ENCODE assay signal across 20 cellular contexts in genomic region chr19:55262359-55262758, GRCh38. TPM values are rescaled to one million over a fixed set of nuclear protein-coding genes. Genes with fewer than 3 reads are reported as not detected.
DNase-seq lines count a peak whose midpoint lies in the region; ATAC-seq, FAIRE-seq and TF ChIP-seq lines count a peak whose summit lies in the region.
"Had no signal": no experiment of that assay in that cellular context is flagged by ENCODE, and none has a peak within 500 bp of the region (broad histone marks: within the 10 kb centered on the region; RNA-seq: fewer than 3 reads in every experiment).

No MANE protein-coding gene starts in this region.

- TF ChIP-seq RAD21 in HepG2 (CRISPR knock-in tag; IDR thresholded peaks at IDR 0.05) = no peak

- no peak overlapping the region for H3K9ac ChIP-seq in HepG2 (ENCODE audit: insufficient read depth, low read depth, low read length)
- H3K9ac ChIP-seq: GM23248 had no signal

- POLR2A ChIA-PET in activated CD4-positive, alpha-beta memory T cell treated with anti-CD3 and anti-CD28 coated beads for 36 hours (lab: Charles Lee) = interaction anchor here (1.1 kb wide), 1 partner anchor 77 kb away, joined by 4 read pairs; the partner anchor contains the start of gene KMT5C
- POLR2A ChIA-PET in activated CD4-positive, alpha-beta memory T cell treated with anti-CD3 and anti-CD28 coated beads, Interleukin-2, amount 10 ng/mL, durations not matched to agents 7 days and 5 days (lab: Charles Lee) = interaction anchor here (1.0 kb wide), 1 partner anchor 21 kb away, joined by 4 read pairs; no protein-coding TSS in a partner anchor
- POLR2A ChIA-PET in HepG2 (lab: Yijun Ruan, JAX) = interaction anchor here (1.3 to 3.7 kb wide), 2 partner anchors 18 kb away, joined by 5 to 58 read pairs; partner anchors contain the start of gene HSPBP1

- H3K27me3 Mint-ChIP-seq in activated CD4-positive, alpha-beta memory T cell treated with anti-CD3 and anti-CD28 coated beads for 36 hours = no peaks in the 10 kb centered on the region
- no peaks in the 10 kb centered on the region for H3K27me3 Mint-ChIP-seq in activated CD4-positive, alpha-beta memory T cell treated with anti-CD3 and anti-CD28 coated beads, Interleukin-2, amount 10 ng/mL, durations not matched to agents 7 days and 5 days
- H3K27me3 Mint-ChIP-seq in nephron progenitor cell (ENCODE audit: low read depth, poor library complexity) = peaks cover 4% of the 10 kb centered on the region

- intact Hi-C loops in activated CD4-positive, alpha-beta memory T cell treated with anti-CD3 and anti-CD28 coated beads for 36 hours (cut with micrococcal nuclease) = no loop called here
- intact Hi-C loops in HepG2 (cut with micrococcal nuclease; ENCODE audit: unreplicated experiment) = no loop called here
- intact Hi-C loops in right lobe of liver (cut with DNase I) = no loop called here

- H3K4me3 ChIP-seq in HepG2 (replicated peaks in 1 of 3; ENCODE audit: insufficient read depth in 1 of 3, low read depth in 2 of 3, low read length in 3 of 3) (no peak overlapping the region), right lobe of liver (no peak overlapping the region)
- H3K4me3 ChIP-seq: GM23248 had no signal

- no peak for FAIRE-seq in HepG2 (lab: Jason Lieb, UNC)
- FAIRE-seq: D721Med, GM12892, H54, HTR-8/SVneo had no signal

- TF ChIP-seq EP300 in HepG2 (IDR thresholded peaks at IDR 0.05; ENCODE audit: low read depth in 2 of 2, low read length in 2 of 2) = no peak
- no peak for TF ChIP-seq EP300 in HepG2 (CRISPR knock-in tag; IDR thresholded peaks at IDR 0.05; ENCODE audit: borderline replicate concordance)

- H3K9me3 Mint-ChIP-seq in activated CD4-positive, alpha-beta memory T cell treated with anti-CD3 and anti-CD28 coated beads for 36 hours = peaks cover 7% of the 10 kb centered on the region
- H3K9me3 Mint-ChIP-seq in activated CD4-positive, alpha-beta memory T cell treated with anti-CD3 and anti-CD28 coated beads, Interleukin-2, amount 10 ng/mL, durations not matched to agents 7 days and 5 days = peaks cover 7% of the 10 kb centered on the region
- peaks cover 13% of the 10 kb centered on the region for H3K9me3 Mint-ChIP-seq in nephron progenitor cell

- H3K27ac ChIP-seq in HepG2 (ENCODE audit: extremely low read length, insufficient read depth, low read length) = no peak overlapping the region
- no peak overlapping the region for H3K27ac ChIP-seq in right lobe of liver
- H3K27ac ChIP-seq: 22Rv1, GM23248 had no signal

- no peak overlapping the region for H3K4me3 Mint-ChIP-seq in activated CD4-positive, alpha-beta memory T cell treated with anti-CD3 and anti-CD28 coated beads for 36 hours
- no peak overlapping the region for H3K4me3 Mint-ChIP-seq in activated CD4-positive, alpha-beta memory T cell treated with anti-CD3 and anti-CD28 coated beads, Interleukin-2, amount 10 ng/mL, durations not matched to agents 7 days and 5 days
- no peak overlapping the region for H3K4me3 Mint-ChIP-seq in nephron progenitor cell
- H3K4me3 Mint-ChIP-seq: CD14-positive monocyte; CD8-positive, alpha-beta T cell had no signal

- H4K20me1 ChIP-seq in HepG2 (ENCODE audit: insufficient read depth, low read length) = peaks cover 6% of the 10 kb centered on the region; the same call in 1 of the 2 replicates

- H3K4me2 ChIP-seq in HepG2 (ENCODE audit: low read depth, low read length) = no peak overlapping the region

- H2AFZ ChIP-seq in HepG2 (ENCODE audit: low read length) = no peak overlapping the region
- H2AFZ ChIP-seq: GM23248 had no signal

- TF ChIP-seq POLR2A in HepG2 (IDR thresholded peaks at IDR 0.05; ENCODE audit: insufficient read depth in 1 of 2, low read depth in 2 of 2, low read length in 2 of 2) (no peak), right lobe of liver (IDR thresholded peaks at IDR 0.05) (no peak)

- peaks cover 13% of the 10 kb centered on the region for H3K4me1 Mint-ChIP-seq in activated CD4-positive, alpha-beta memory T cell treated with anti-CD3 and anti-CD28 coated beads for 36 hours (ENCODE audit: low read depth)
- H3K4me1 Mint-ChIP-seq in activated CD4-positive, alpha-beta memory T cell treated with anti-CD3 and anti-CD28 coated beads, Interleukin-2, amount 10 ng/mL, durations not matched to agents 7 days and 5 days = peaks cover 15% of the 10 kb centered on the region
- peaks cover 16% of the 10 kb centered on the region for H3K4me1 Mint-ChIP-seq in nephron progenitor cell

- CTCF ChIA-PET in activated CD4-positive, alpha-beta memory T cell treated with anti-CD3 and anti-CD28 coated beads for 36 hours (lab: Charles Lee) = interaction anchor here (1.8 to 1.9 kb wide), 2 partner anchors 40 to 242 kb away, joined by 5 read pairs; no protein-coding TSS in a partner anchor
- CTCF ChIA-PET in activated CD4-positive, alpha-beta memory T cell treated with anti-CD3 and anti-CD28 coated beads, Interleukin-2, amount 10 ng/mL, durations not matched to agents 7 days and 5 days (lab: Charles Lee) = no interaction called here
- CTCF ChIA-PET in HepG2 (lab: Yijun Ruan, JAX; ENCODE audit: low intra/inter-chr PET ratio, low total read pairs) = no interaction called here

- H3K27me3 ChIP-seq in HepG2 (ENCODE audit: control insufficient read depth in 1 of 2, insufficient read depth in 2 of 2, low read length in 2 of 2) (no peaks in the 10 kb centered on the region; a peak in 2 of 5 replicates), right lobe of liver (no peaks in the 10 kb centered on the region)

- H3K36me3 Mint-ChIP-seq in activated CD4-positive, alpha-beta memory T cell treated with anti-CD3 and anti-CD28 coated beads for 36 hours = peaks cover 13% of the 10 kb centered on the region
- H3K36me3 Mint-ChIP-seq in activated CD4-positive, alpha-beta memory T cell treated with anti-CD3 and anti-CD28 coated beads, Interleukin-2, amount 10 ng/mL, durations not matched to agents 7 days and 5 days (ENCODE audit: low read depth) = peaks cover 24% of the 10 kb centered on the region
- H3K36me3 Mint-ChIP-seq in nephron progenitor cell (ENCODE audit: low read depth) = peaks cover 26% of the 10 kb centered on the region

- DNase-seq in activated CD4-positive, alpha-beta memory T cell treated with anti-CD3 and anti-CD28 coated beads for 36 hours = no peak
- no peak for DNase-seq in activated CD4-positive, alpha-beta memory T cell treated with anti-CD3 and anti-CD28 coated beads, Interleukin-2, amount 10 ng/mL, durations not matched to agents 7 days and 5 days
- DNase-seq in HepG2 (ENCODE audit: low spot score) (no peak), right lobe of liver (no peak), nephron progenitor cell (no peak), occipital lobe (lab: John Stamatoyannopoulos, UW) (no peak), NCI-H774 (lab: John Stamatoyannopoulos, UW) (no peak)
- DNase-seq: CD8-positive, alpha-beta T cell; COR-L47; DND-41; GDM1; GM23248 had no signal

- in situ Hi-C loops in HepG2 (cut with HindIII; ENCODE audit: extremely low pct_ligation_motif_present, low pct_unique_long_range_greater_than_20kb) = no loop called here

- no peaks in the 10 kb centered on the region for H3K9me3 ChIP-seq in HepG2 (ENCODE audit: low read length)
- peaks cover 0 to 2% (median 0%) of the 10 kb centered on the region in 4 donors for H3K9me3 ChIP-seq in right lobe of liver

- 98% methylated on average over 9 of the region's 9 CpGs for WGBS in HepG2 (ENCODE audit: low lambda C conversion rate)
- WGBS in right lobe of liver (ENCODE audit: insufficient coverage, low coverage, low lambda C conversion rate, missing lambda C conversion rate) = 86% methylated on average over 1 of the region's 9 CpGs

- ATAC-seq in HepG2 (no peak), right lobe of liver (no peak), GM21619 (IDR thresholded peaks at IDR 0.05; ENCODE audit: unreplicated experiment) (no peak)
- ATAC-seq: CD8-positive, alpha-beta T cell; HCT116 had no signal

- H3K27ac Mint-ChIP-seq in activated CD4-positive, alpha-beta memory T cell treated with anti-CD3 and anti-CD28 coated beads for 36 hours = peak overlapping the region; percentile 1
- no peak overlapping the region for H3K27ac Mint-ChIP-seq in activated CD4-positive, alpha-beta memory T cell treated with anti-CD3 and anti-CD28 coated beads, Interleukin-2, amount 10 ng/mL, durations not matched to agents 7 days and 5 days
- peak overlapping the region; percentile 95 for H3K27ac Mint-ChIP-seq in nephron progenitor cell
- H3K27ac Mint-ChIP-seq: CD14-positive monocyte; CD8-positive, alpha-beta T cell had no signal

- H3K36me3 ChIP-seq in HepG2 (replicated peaks in 1 of 2; ENCODE audit: control insufficient read depth in 1 of 2, insufficient read depth in 2 of 2, low read length in 2 of 2) (no peaks in the 10 kb centered on the region), right lobe of liver (no peaks in the 10 kb centered on the region)

- TF ChIP-seq CTCF in HepG2 (CRISPR knock-in tag; IDR thresholded peaks at IDR 0.05) (no peak), right lobe of liver (IDR thresholded peaks at IDR 0.05) (no peak), nephron progenitor cell (IDR thresholded peaks at IDR 0.05) (no peak)

- H3K4me1 ChIP-seq in HepG2 (ENCODE audit: insufficient read depth, low read length) = peaks cover 15% of the 10 kb centered on the region
- peaks cover 0 to 9% (median 4%) of the 10 kb centered on the region in 4 donors for H3K4me1 ChIP-seq in right lobe of liver

- BruUV-seq in HepG2 (replicated peaks; lab: Mats Ljungman, UMichigan) = no TSS peak

- peaks cover 9% of the 10 kb centered on the region for H3K79me2 ChIP-seq in HepG2 (ENCODE audit: insufficient read depth, low read length)

RNA-seq across cellular contexts. Expression of gene PPP6R1, which starts 3.5 kb away (rescaled TPM):
- total RNA-seq in activated CD4-positive, alpha-beta memory T cell treated with anti-CD3 and anti-CD28 coated beads for 36 hours = 100 to 1,000 TPM; 180 to 200 TPM
- total RNA-seq in activated CD4-positive, alpha-beta memory T cell treated with anti-CD3 and anti-CD28 coated beads, Interleukin-2, amount 10 ng/mL, durations not matched to agents 7 days and 5 days = 100 to 1,000 TPM; 213 to 229 TPM
- total RNA-seq in HepG2 (2016; rRNA removed; fragmentation: Illumina TruSeq; extraction: Trizol) (23.0 and 25.8 TPM in 2 replicates), right lobe of liver (10 to 100 TPM; 26.4 to 39.6 (median 30.2) TPM), occipital lobe (11.4 TPM)
- 6.5 and 7.1 TPM in 2 replicates for total RNA-seq in HepG2 (2016; cell fraction: cytosol; rRNA removed; fragmentation: Illumina TruSeq; extraction: Trizol; ENCODE audit: low read depth)
- 18.2 and 27.7 TPM in 2 replicates for total RNA-seq in HepG2 (2016; cell fraction: insoluble cytoplasmic fraction; rRNA removed; fragmentation: Illumina TruSeq; extraction: Trizol)
- 22.9 and 23.1 TPM in 2 replicates for total RNA-seq in HepG2 (2016; cell fraction: membrane; rRNA removed; fragmentation: Illumina TruSeq; extraction: Trizol)
- 20.2 and 25.1 TPM in 2 replicates for total RNA-seq in HepG2 (2016; cell fraction: nucleus; rRNA removed; fragmentation: Illumina TruSeq; extraction: Trizol)
- polyA plus RNA-seq in HepG2 (2011; rRNA removed) = 54.0 and 75.7 TPM in 2 replicates
- polyA plus RNA-seq in HepG2 (2011; cell fraction: cytosol; rRNA removed) = 44.7 and 48.8 TPM in 2 replicates
- polyA plus RNA-seq in HepG2 (2011; cell fraction: nucleus; rRNA removed) = 190 and 211 TPM in 2 replicates
- polyA plus RNA-seq in HepG2 (2012) = 51.7 and 56.8 TPM in 2 replicates
- polyA plus RNA-seq in HepG2 (2016; cell fraction: cytosol; fragmentation: Illumina TruSeq; extraction: Trizol; ENCODE audit: low read depth) = 8.4 and 9.7 TPM in 2 replicates
- polyA plus RNA-seq in HepG2 (2016; cell fraction: insoluble cytoplasmic fraction; fragmentation: Illumina TruSeq; extraction: Trizol; ENCODE audit: low read depth) = 27.5 and 36.1 TPM in 2 replicates
- 20.6 and 23.5 TPM in 2 replicates for polyA plus RNA-seq in HepG2 (2016; cell fraction: membrane; fragmentation: Illumina TruSeq; extraction: Trizol; ENCODE audit: low read depth)
- polyA plus RNA-seq in HepG2 (2016; cell fraction: nucleus; fragmentation: Illumina TruSeq; extraction: Trizol; ENCODE audit: insufficient read depth, low read depth) = 73.4 and 77.9 TPM in 2 replicates
- 112 and 140 TPM in 2 replicates for polyA minus RNA-seq in HepG2 (2011; rRNA and poly(A)+ RNA removed; ENCODE audit: low replicate concordance)
- polyA minus RNA-seq in HepG2 (2011; cell fraction: cytosol; rRNA and poly(A)+ RNA removed) = 48.9 and 57.3 TPM in 2 replicates
- 48.9 and 67.0 TPM in 2 replicates for polyA minus RNA-seq in HepG2 (2011; cell fraction: nucleus; rRNA and poly(A)+ RNA removed)

RNA-seq across cellular contexts. Expression of gene HSPBP1, which starts 17.6 kb away (rescaled TPM):
- 10 to 100 TPM; 45.0 to 45.4 TPM for total RNA-seq in activated CD4-positive, alpha-beta memory T cell treated with anti-CD3 and anti-CD28 coated beads for 36 hours
- 10 to 100 TPM; 28.9 to 29.0 TPM for total RNA-seq in activated CD4-positive, alpha-beta memory T cell treated with anti-CD3 and anti-CD28 coated beads, Interleukin-2, amount 10 ng/mL, durations not matched to agents 7 days and 5 days
- 33.7 and 35.9 TPM in 2 replicates for total RNA-seq in HepG2 (2016; rRNA removed; fragmentation: Illumina TruSeq; extraction: Trizol)
- 3.9 TPM in 2 replicates for total RNA-seq in HepG2 (2016; cell fraction: cytosol; rRNA removed; fragmentation: Illumina TruSeq; extraction: Trizol; ENCODE audit: low read depth)
- total RNA-seq in HepG2 (2016; cell fraction: insoluble cytoplasmic fraction; rRNA removed; fragmentation: Illumina TruSeq; extraction: Trizol) = 32.9 and 34.5 TPM in 2 replicates
- total RNA-seq in HepG2 (2016; cell fraction: membrane; rRNA removed; fragmentation: Illumina TruSeq; extraction: Trizol) = 8.1 and 8.5 TPM in 2 replicates
- 14.3 and 15.8 TPM in 2 replicates for total RNA-seq in HepG2 (2016; cell fraction: nucleus; rRNA removed; fragmentation: Illumina TruSeq; extraction: Trizol)
- 22.3 and 25.7 TPM in 2 replicates for polyA plus RNA-seq in HepG2 (2011; rRNA removed)
- 19.2 and 35.4 TPM in 2 replicates for polyA plus RNA-seq in HepG2 (2011; cell fraction: cytosol; rRNA removed)
- 19.5 and 22.1 TPM in 2 replicates for polyA plus RNA-seq in HepG2 (2011; cell fraction: nucleus; rRNA removed)
- polyA plus RNA-seq in HepG2 (2012) = 14.9 and 21.2 TPM in 2 replicates
- 5.6 and 5.7 TPM in 2 replicates for polyA plus RNA-seq in HepG2 (2016; cell fraction: cytosol; fragmentation: Illumina TruSeq; extraction: Trizol; ENCODE audit: low read depth)
- 53.4 and 56.0 TPM in 2 replicates for polyA plus RNA-seq in HepG2 (2016; cell fraction: insoluble cytoplasmic fraction; fragmentation: Illumina TruSeq; extraction: Trizol; ENCODE audit: low read depth)
- 8.9 and 9.7 TPM in 2 replicates for polyA plus RNA-seq in HepG2 (2016; cell fraction: membrane; fragmentation: Illumina TruSeq; extraction: Trizol; ENCODE audit: low read depth)
- 26.8 and 27.6 TPM in 2 replicates for polyA plus RNA-seq in HepG2 (2016; cell fraction: nucleus; fragmentation: Illumina TruSeq; extraction: Trizol; ENCODE audit: insufficient read depth, low read depth)
- polyA minus RNA-seq in HepG2 (2011; rRNA and poly(A)+ RNA removed; ENCODE audit: low replicate concordance) = 33.2 and 42.3 TPM in 2 replicates
- 15.9 and 23.8 TPM in 2 replicates for polyA minus RNA-seq in HepG2 (2011; cell fraction: cytosol; rRNA and poly(A)+ RNA removed)
- 4.6 and 6.1 TPM in 2 replicates for polyA minus RNA-seq in HepG2 (2011; cell fraction: nucleus; rRNA and poly(A)+ RNA removed)
- total RNA-seq in right lobe of liver = 10 to 100 TPM; 11.3 to 28.3 (median 15.6) TPM
- 23.4 TPM for total RNA-seq in occipital lobe

RNA-seq across cellular contexts. Expression of gene BRSK1, which starts 21.4 kb away (rescaled TPM):
- 1 to 10 TPM; 3.3 to 5.6 TPM for total RNA-seq in activated CD4-positive, alpha-beta memory T cell treated with anti-CD3 and anti-CD28 coated beads for 36 hours
- 1 to 10 TPM; 5.6 to 5.7 TPM for total RNA-seq in activated CD4-positive, alpha-beta memory T cell treated with anti-CD3 and anti-CD28 coated beads, Interleukin-2, amount 10 ng/mL, durations not matched to agents 7 days and 5 days
- total RNA-seq in HepG2 (2016; rRNA removed; fragmentation: Illumina TruSeq; extraction: Trizol) (0.18 TPM in 1 of 2 replicates, not detected in the other), right lobe of liver (under 1 TPM in 3 of 6 experiments, not detected in 3; 0.20 to 0.29 (median 0.24) TPM), occipital lobe (67.1 TPM)
- not detected in 2 replicates for total RNA-seq in HepG2 (2016; cell fraction: cytosol; rRNA removed; fragmentation: Illumina TruSeq; extraction: Trizol; ENCODE audit: low read depth)
- 0.19 TPM in 1 of 2 replicates, not detected in the other for total RNA-seq in HepG2 (2016; cell fraction: insoluble cytoplasmic fraction; rRNA removed; fragmentation: Illumina TruSeq; extraction: Trizol)
- total RNA-seq in HepG2 (2016; cell fraction: membrane; rRNA removed; fragmentation: Illumina TruSeq; extraction: Trizol) = 0.10 and 0.25 TPM in 2 replicates
- total RNA-seq in HepG2 (2016; cell fraction: nucleus; rRNA removed; fragmentation: Illumina TruSeq; extraction: Trizol) = 0.60 TPM in 1 of 2 replicates, not detected in the other
- 1.2 and 1.9 TPM in 2 replicates for polyA plus RNA-seq in HepG2 (2011; rRNA removed)
- polyA plus RNA-seq in HepG2 (2011; cell fraction: cytosol; rRNA removed) = 0.75 and 1.1 TPM in 2 replicates
- 8.1 and 12.7 TPM in 2 replicates for polyA plus RNA-seq in HepG2 (2011; cell fraction: nucleus; rRNA removed)
- 0.74 and 1.1 TPM in 2 replicates for polyA plus RNA-seq in HepG2 (2012)
- 0.14 and 0.17 TPM in 2 replicates for polyA plus RNA-seq in HepG2 (2016; cell fraction: cytosol; fragmentation: Illumina TruSeq; extraction: Trizol; ENCODE audit: low read depth)
- polyA plus RNA-seq in HepG2 (2016; cell fraction: insoluble cytoplasmic fraction; fragmentation: Illumina TruSeq; extraction: Trizol; ENCODE audit: low read depth) = 0.20 and 0.44 TPM in 2 replicates
- polyA plus RNA-seq in HepG2 (2016; cell fraction: membrane; fragmentation: Illumina TruSeq; extraction: Trizol; ENCODE audit: low read depth) = 0.09 and 0.25 TPM in 2 replicates
- 0.68 and 0.79 TPM in 2 replicates for polyA plus RNA-seq in HepG2 (2016; cell fraction: nucleus; fragmentation: Illumina TruSeq; extraction: Trizol; ENCODE audit: insufficient read depth, low read depth)
- 0.72 and 1.3 TPM in 2 replicates for polyA minus RNA-seq in HepG2 (2011; rRNA and poly(A)+ RNA removed; ENCODE audit: low replicate concordance)
- polyA minus RNA-seq in HepG2 (2011; cell fraction: cytosol; rRNA and poly(A)+ RNA removed) = not detected in 2 replicates
- 1.0 and 1.2 TPM in 2 replicates for polyA minus RNA-seq in HepG2 (2011; cell fraction: nucleus; rRNA and poly(A)+ RNA removed)
- polyA plus RNA-seq: CD14-positive monocyte had no signal

RNA-seq across cellular contexts. Expression of gene TMEM86B, which starts 33.8 kb away (rescaled TPM):
- 1 to 10 TPM; 4.8 to 6.5 TPM for total RNA-seq in activated CD4-positive, alpha-beta memory T cell treated with anti-CD3 and anti-CD28 coated beads for 36 hours
- total RNA-seq in activated CD4-positive, alpha-beta memory T cell treated with anti-CD3 and anti-CD28 coated beads, Interleukin-2, amount 10 ng/mL, durations not matched to agents 7 days and 5 days = 10 to 100 TPM; 10.3 to 12.4 TPM
- total RNA-seq in HepG2 (2016; rRNA removed; fragmentation: Illumina TruSeq; extraction: Trizol) = 6.0 and 9.6 TPM in 2 replicates
- total RNA-seq in HepG2 (2016; cell fraction: cytosol; rRNA removed; fragmentation: Illumina TruSeq; extraction: Trizol; ENCODE audit: low read depth) = 9.6 and 12.1 TPM in 2 replicates
- total RNA-seq in HepG2 (2016; cell fraction: insoluble cytoplasmic fraction; rRNA removed; fragmentation: Illumina TruSeq; extraction: Trizol) = 6.1 and 10.1 TPM in 2 replicates
- total RNA-seq in HepG2 (2016; cell fraction: membrane; rRNA removed; fragmentation: Illumina TruSeq; extraction: Trizol) = 13.1 and 18.6 TPM in 2 replicates
- 7.1 and 10.0 TPM in 2 replicates for total RNA-seq in HepG2 (2016; cell fraction: nucleus; rRNA removed; fragmentation: Illumina TruSeq; extraction: Trizol)
- polyA plus RNA-seq in HepG2 (2011; rRNA removed) = 7.7 and 10.7 TPM in 2 replicates
- polyA plus RNA-seq in HepG2 (2011; cell fraction: cytosol; rRNA removed) = 6.2 and 9.1 TPM in 2 replicates
- polyA plus RNA-seq in HepG2 (2011; cell fraction: nucleus; rRNA removed) = 66.7 and 95.0 TPM in 2 replicates
- polyA plus RNA-seq in HepG2 (2012) = 16.2 and 16.6 TPM in 2 replicates
- polyA plus RNA-seq in HepG2 (2016; cell fraction: cytosol; fragmentation: Illumina TruSeq; extraction: Trizol; ENCODE audit: low read depth) = 22.1 and 25.3 TPM in 2 replicates
- 8.1 and 13.8 TPM in 2 replicates for polyA plus RNA-seq in HepG2 (2016; cell fraction: insoluble cytoplasmic fraction; fragmentation: Illumina TruSeq; extraction: Trizol; ENCODE audit: low read depth)
- 27.2 and 29.7 TPM in 2 replicates for polyA plus RNA-seq in HepG2 (2016; cell fraction: membrane; fragmentation: Illumina TruSeq; extraction: Trizol; ENCODE audit: low read depth)
- 36.9 and 38.1 TPM in 2 replicates for polyA plus RNA-seq in HepG2 (2016; cell fraction: nucleus; fragmentation: Illumina TruSeq; extraction: Trizol; ENCODE audit: insufficient read depth, low read depth)
- polyA minus RNA-seq in HepG2 (2011; rRNA and poly(A)+ RNA removed; ENCODE audit: low replicate concordance) = 1.9 and 14.4 TPM in 2 replicates
- 2.9 and 3.2 TPM in 2 replicates for polyA minus RNA-seq in HepG2 (2011; cell fraction: cytosol; rRNA and poly(A)+ RNA removed)
- polyA minus RNA-seq in HepG2 (2011; cell fraction: nucleus; rRNA and poly(A)+ RNA removed) = 7.1 and 7.8 TPM in 2 replicates
- total RNA-seq in right lobe of liver = 10 to 100 TPM in 5 of 6 experiments, 1 to 10 TPM in 1; 8.8 to 22.2 (median 14.0) TPM
- total RNA-seq in occipital lobe = 0.78 TPM

RNA-seq across cellular contexts. Expression of gene PTPRH, which starts 53.1 kb away (rescaled TPM):
- not detected for total RNA-seq in activated CD4-positive, alpha-beta memory T cell treated with anti-CD3 and anti-CD28 coated beads for 36 hours
- not detected for total RNA-seq in activated CD4-positive, alpha-beta memory T cell treated with anti-CD3 and anti-CD28 coated beads, Interleukin-2, amount 10 ng/mL, durations not matched to agents 7 days and 5 days
- total RNA-seq in HepG2 (2016; rRNA removed; fragmentation: Illumina TruSeq; extraction: Trizol) (9.9 and 14.7 TPM in 2 replicates), right lobe of liver (10 to 100 TPM in 3 of 6 experiments, 1 to 10 TPM in 3; 4.2 to 25.9 (median 12.9) TPM), occipital lobe (0.47 TPM)
- 1.9 and 2.0 TPM in 2 replicates for total RNA-seq in HepG2 (2016; cell fraction: cytosol; rRNA removed; fragmentation: Illumina TruSeq; extraction: Trizol; ENCODE audit: low read depth)
- total RNA-seq in HepG2 (2016; cell fraction: insoluble cytoplasmic fraction; rRNA removed; fragmentation: Illumina TruSeq; extraction: Trizol) = 8.4 and 15.2 TPM in 2 replicates
- 5.0 and 5.3 TPM in 2 replicates for total RNA-seq in HepG2 (2016; cell fraction: membrane; rRNA removed; fragmentation: Illumina TruSeq; extraction: Trizol)
- total RNA-seq in HepG2 (2016; cell fraction: nucleus; rRNA removed; fragmentation: Illumina TruSeq; extraction: Trizol) = 13.3 and 16.9 TPM in 2 replicates
- polyA plus RNA-seq in HepG2 (2011; rRNA removed) = 125 and 166 TPM in 2 replicates
- polyA plus RNA-seq in HepG2 (2011; cell fraction: cytosol; rRNA removed) = 78.8 and 83.6 TPM in 2 replicates
- 220 and 225 TPM in 2 replicates for polyA plus RNA-seq in HepG2 (2011; cell fraction: nucleus; rRNA removed)
- 52.4 and 60.5 TPM in 2 replicates for polyA plus RNA-seq in HepG2 (2012)
- 0.66 and 0.80 TPM in 2 replicates for polyA plus RNA-seq in HepG2 (2016; cell fraction: cytosol; fragmentation: Illumina TruSeq; extraction: Trizol; ENCODE audit: low read depth)
- polyA plus RNA-seq in HepG2 (2016; cell fraction: insoluble cytoplasmic fraction; fragmentation: Illumina TruSeq; extraction: Trizol; ENCODE audit: low read depth) = 5.8 and 6.3 TPM in 2 replicates
- polyA plus RNA-seq in HepG2 (2016; cell fraction: membrane; fragmentation: Illumina TruSeq; extraction: Trizol; ENCODE audit: low read depth) = 1.2 and 2.2 TPM in 2 replicates
- 19.3 and 22.0 TPM in 2 replicates for polyA plus RNA-seq in HepG2 (2016; cell fraction: nucleus; fragmentation: Illumina TruSeq; extraction: Trizol; ENCODE audit: insufficient read depth, low read depth)
- 4.3 and 150 TPM in 2 replicates for polyA minus RNA-seq in HepG2 (2011; rRNA and poly(A)+ RNA removed; ENCODE audit: low replicate concordance)
- polyA minus RNA-seq in HepG2 (2011; cell fraction: cytosol; rRNA and poly(A)+ RNA removed) = 36.0 and 38.7 TPM in 2 replicates
- 84.6 and 100 TPM in 2 replicates for polyA minus RNA-seq in HepG2 (2011; cell fraction: nucleus; rRNA and poly(A)+ RNA removed)
- total RNA-seq: CD8-positive, alpha-beta T cell had no signal

Comparison
In these comparisons a context has a peak if more than half of its experiments do, and no peak if none do; other contexts are left out.
1. RNA of gene BRSK1, which starts 21.4 kb away (total RNA-seq): 67.1 TPM in occipital lobe (single experiment); 5.6 to 5.7 TPM in activated CD4-positive, alpha-beta memory T cell treated with anti-CD3 and anti-CD28 coated beads, Interleukin-2, amount 10 ng/mL, durations not matched to agents 7 days and 5 days, 3.3 to 5.6 TPM in activated CD4-positive, alpha-beta memory T cell treated with anti-CD3 and anti-CD28 coated beads for 36 hours, 0.20 to 0.29 TPM in right lobe of liver and 0.10 to 0.60 TPM in HepG2; every median in the first group is over 10 times any median in the second.